1 cellular context compared by ENCODE assay signal in genomic region chr3:98039322-98040024, GRCh38.
TF ChIP-seq lines count a peak whose summit lies in the region.

No MANE protein-coding gene starts in this region.

TF ChIP-seq in neural cell, 6 proteins besides CTCF, POLR2A, EP300 and RAD21 (continued from another document):
- TF ChIP-seq MXI1 (conservative IDR thresholded peaks at IDR 0.05; ENCODE audit: poor library complexity, severe bottlenecking) (peak; percentile 12), SMC3 (conservative IDR thresholded peaks at IDR 0.05; ENCODE audit: poor library complexity) (peak; percentile 93), EZH2 (IDR thresholded peaks at IDR 0.05; ENCODE audit: borderline replicate concordance, insufficient read depth, low read length, poor library complexity, severe bottlenecking) (no peak), TAF1 (IDR thresholded peaks at IDR 0.05; ENCODE audit: low read depth) (no peak), POLR2AphosphoS5 (IDR thresholded peaks at IDR 0.05) (no peak)
